1 cellular context compared by ENCODE assay signal in the genomic region with DNA sequence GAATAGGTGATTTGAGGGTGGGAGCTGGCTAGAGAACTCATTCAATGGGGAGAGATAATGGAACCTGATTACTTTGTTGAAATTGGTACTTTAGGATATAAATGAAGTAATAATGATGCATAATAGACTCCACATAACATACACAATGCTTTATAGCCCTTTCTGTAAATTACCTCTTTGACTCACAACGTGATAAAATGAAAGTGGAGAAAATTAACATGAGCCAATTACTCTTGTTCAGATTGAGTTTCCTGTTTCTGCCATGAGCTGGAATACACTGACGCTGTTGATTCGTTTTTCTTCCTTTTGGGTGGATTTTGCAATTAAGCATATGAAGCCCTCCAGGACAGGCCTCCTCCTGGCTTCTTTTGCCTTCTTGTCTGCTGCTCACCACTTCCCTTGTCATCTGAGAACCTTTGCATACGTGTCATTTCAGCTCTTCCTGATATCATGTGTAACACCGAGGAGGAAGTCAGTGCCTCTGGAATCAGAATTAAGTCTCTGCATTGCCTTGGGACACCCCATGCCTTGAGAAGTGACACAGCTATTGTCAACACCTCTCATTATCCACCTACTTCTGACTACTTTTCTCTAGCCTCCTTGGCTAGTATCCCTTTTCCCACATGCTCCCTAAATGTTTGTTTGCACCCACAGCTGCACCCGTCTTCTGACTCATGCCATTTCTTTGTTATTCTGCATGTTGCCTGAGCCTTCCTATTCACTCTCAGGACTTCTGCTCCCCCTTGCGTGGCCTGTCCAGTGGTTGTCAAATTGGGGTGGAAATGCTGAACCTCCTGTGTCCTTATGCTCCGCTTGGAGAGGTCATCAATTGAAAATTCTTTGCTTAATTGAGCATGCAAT.
TF ChIP-seq lines count a peak whose summit lies in the region.

No MANE protein-coding gene starts in this region.

TF ChIP-seq in HepG2, 621 proteins besides CTCF, POLR2A, EP300 and RAD21:
- 0 out of 2 replicates have a peak, but pooled peaks have one; percentile 16 for TF ChIP-seq FOSL2 (CRISPR knock-in tag; IDR thresholded peaks at IDR 0.05)
- no peak for TF ChIP-seq ARHGAP35 (CRISPR knock-in tag; IDR thresholded peaks at IDR 0.05; ENCODE audit: borderline replicate concordance)
- peak; percentile 43; the same call in 1 of the 2 replicates for TF ChIP-seq ZNF780A (CRISPR knock-in tag; IDR thresholded peaks at IDR 0.05)
